In the genomic region with DNA sequence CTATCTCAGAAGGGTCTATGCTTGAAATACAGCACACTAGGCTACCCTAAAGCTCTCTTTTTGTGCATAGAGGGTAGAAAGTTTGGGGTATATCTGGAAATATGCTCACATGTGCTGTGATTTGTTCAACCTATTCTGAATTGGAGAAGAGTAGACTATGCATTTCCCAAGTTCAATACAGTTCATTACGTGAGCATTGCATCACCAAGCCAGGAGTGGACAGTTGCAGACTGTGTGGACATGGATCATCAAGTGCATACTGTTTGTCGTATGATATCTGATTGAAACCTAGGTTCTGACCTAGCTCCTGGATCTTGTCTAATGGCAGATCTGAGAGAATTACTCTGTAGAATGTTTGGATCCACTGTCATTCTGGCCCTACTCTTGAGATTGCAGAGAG, we compare ENCODE assay signal across 2 cellular contexts.
TF ChIP-seq lines count a peak whose summit lies in the region.

No MANE protein-coding gene starts in this region.

TF ChIP-seq in HepG2, 621 proteins besides CTCF, POLR2A, EP300 and RAD21:
- no peak for TF ChIP-seq ZNF839 (CRISPR knock-in tag; IDR thresholded peaks at IDR 0.05; ENCODE audit: borderline replicate concordance)
- TF ChIP-seq CEBPG (CRISPR knock-in tag; IDR thresholded peaks at IDR 0.05), result peak; percentile 88
- TF ChIP-seq CEBPB (IDR thresholded peaks at IDR 0.05; ENCODE audit: borderline replicate concordance, low read depth, low read length), result peak; percentile 92
- 0 out of 2 replicates have a peak, but pooled peaks have one; percentile 33 for TF ChIP-seq FOSL2 (CRISPR knock-in tag; IDR thresholded peaks at IDR 0.05)
- TF ChIP-seq, protein P1, sequence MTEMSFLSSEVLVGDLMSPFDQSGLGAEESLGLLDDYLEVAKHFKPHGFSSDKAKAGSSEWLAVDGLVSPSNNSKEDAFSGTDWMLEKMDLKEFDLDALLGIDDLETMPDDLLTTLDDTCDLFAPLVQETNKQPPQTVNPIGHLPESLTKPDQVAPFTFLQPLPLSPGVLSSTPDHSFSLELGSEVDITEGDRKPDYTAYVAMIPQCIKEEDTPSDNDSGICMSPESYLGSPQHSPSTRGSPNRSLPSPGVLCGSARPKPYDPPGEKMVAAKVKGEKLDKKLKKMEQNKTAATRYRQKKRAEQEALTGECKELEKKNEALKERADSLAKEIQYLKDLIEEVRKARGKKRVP (CRISPR knock-in tag; IDR thresholded peaks at IDR 0.05), result peak in 1 of 2 experiments; percentile 95; a peak in 2 of 4 replicates
- TF ChIP-seq CREB1 (IDR thresholded peaks at IDR 0.05), result no peak
- TF ChIP-seq CREB1 (CRISPR knock-in tag; IDR thresholded peaks at IDR 0.05), result no peak
- TF ChIP-seq, protein P2, sequence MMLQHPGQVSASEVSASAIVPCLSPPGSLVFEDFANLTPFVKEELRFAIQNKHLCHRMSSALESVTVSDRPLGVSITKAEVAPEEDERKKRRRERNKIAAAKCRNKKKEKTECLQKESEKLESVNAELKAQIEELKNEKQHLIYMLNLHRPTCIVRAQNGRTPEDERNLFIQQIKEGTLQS (CRISPR knock-in tag; IDR thresholded peaks at IDR 0.05), result peak; percentile 64
- TF ChIP-seq TEAD3 (CRISPR knock-in tag; optimal IDR thresholded peaks at IDR 0.05; ENCODE audit: borderline replicate concordance), result peak; percentile 20
- TF ChIP-seq FOXA1 (IDR thresholded peaks at IDR 0.05), result no peak
- TF ChIP-seq FOXA1 (CRISPR knock-in tag; IDR thresholded peaks at IDR 0.05), result 0 out of 2 replicates have a peak, but pooled peaks have one; percentile 14
- no peak for TF ChIP-seq ZNF766 (CRISPR knock-in tag; IDR thresholded peaks at IDR 0.05; ENCODE audit: borderline replicate concordance)
- no peak for TF ChIP-seq ZNF30 (CRISPR knock-in tag; IDR thresholded peaks at IDR 0.05)
- peak; percentile 25; the same call in 1 of the 2 replicates for TF ChIP-seq CREM (IDR thresholded peaks at IDR 0.05)
- no peak for TF ChIP-seq CREM (CRISPR knock-in tag; IDR thresholded peaks at IDR 0.05)
- peak; percentile 76; the same call in 1 of the 2 replicates for TF ChIP-seq ZNF644 (CRISPR knock-in tag; IDR thresholded peaks at IDR 0.05; ENCODE audit: low read depth)
- TF ChIP-seq FOXA3 (CRISPR knock-in tag; IDR thresholded peaks at IDR 0.05), result peak; percentile 19; the same call in 1 of the 2 replicates
- TF ChIP-seq HNF4A (CRISPR knock-in tag; IDR thresholded peaks at IDR 0.05), result 0 out of 2 replicates have a peak, but pooled peaks have one; percentile 18
- TF ChIP-seq, protein P3, sequence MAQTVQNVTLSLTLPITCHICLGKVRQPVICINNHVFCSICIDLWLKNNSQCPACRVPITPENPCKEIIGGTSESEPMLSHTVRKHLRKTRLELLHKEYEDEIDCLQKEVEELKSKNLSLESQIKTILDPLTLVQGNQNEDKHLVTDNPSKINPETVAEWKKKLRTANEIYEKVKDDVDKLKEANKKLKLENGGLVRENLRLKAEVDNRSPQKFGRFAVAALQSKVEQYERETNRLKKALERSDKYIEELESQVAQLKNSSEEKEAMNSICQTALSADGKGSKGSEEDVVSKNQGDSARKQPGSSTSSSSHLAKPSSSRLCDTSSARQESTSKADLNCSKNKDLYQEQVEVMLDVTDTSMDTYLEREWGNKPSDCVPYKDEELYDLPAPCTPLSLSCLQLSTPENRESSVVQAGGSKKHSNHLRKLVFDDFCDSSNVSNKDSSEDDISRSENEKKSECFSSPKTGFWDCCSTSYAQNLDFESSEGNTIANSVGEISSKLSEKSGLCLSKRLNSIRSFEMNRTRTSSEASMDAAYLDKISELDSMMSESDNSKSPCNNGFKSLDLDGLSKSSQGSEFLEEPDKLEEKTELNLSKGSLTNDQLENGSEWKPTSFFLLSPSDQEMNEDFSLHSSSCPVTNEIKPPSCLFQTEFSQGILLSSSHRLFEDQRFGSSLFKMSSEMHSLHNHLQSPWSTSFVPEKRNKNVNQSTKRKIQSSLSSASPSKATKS (CRISPR knock-in tag; IDR thresholded peaks at IDR 0.05), result no peak
- TF ChIP-seq GATAD2A (CRISPR knock-in tag; IDR thresholded peaks at IDR 0.05), result peak; percentile 58; the same call in 1 of the 2 replicates
- TF ChIP-seq ZMYM4 (CRISPR knock-in tag; IDR thresholded peaks at IDR 0.05), result peak; percentile 52; the same call in 1 of the 2 replicates
- TF ChIP-seq MXI1 (IDR thresholded peaks at IDR 0.05; ENCODE audit: borderline replicate concordance, low read depth, low read length), result no peak
- TF ChIP-seq ZNF782 (CRISPR knock-in tag; IDR thresholded peaks at IDR 0.05; ENCODE audit: borderline replicate concordance), result no peak
- TF ChIP-seq, protein P4, sequence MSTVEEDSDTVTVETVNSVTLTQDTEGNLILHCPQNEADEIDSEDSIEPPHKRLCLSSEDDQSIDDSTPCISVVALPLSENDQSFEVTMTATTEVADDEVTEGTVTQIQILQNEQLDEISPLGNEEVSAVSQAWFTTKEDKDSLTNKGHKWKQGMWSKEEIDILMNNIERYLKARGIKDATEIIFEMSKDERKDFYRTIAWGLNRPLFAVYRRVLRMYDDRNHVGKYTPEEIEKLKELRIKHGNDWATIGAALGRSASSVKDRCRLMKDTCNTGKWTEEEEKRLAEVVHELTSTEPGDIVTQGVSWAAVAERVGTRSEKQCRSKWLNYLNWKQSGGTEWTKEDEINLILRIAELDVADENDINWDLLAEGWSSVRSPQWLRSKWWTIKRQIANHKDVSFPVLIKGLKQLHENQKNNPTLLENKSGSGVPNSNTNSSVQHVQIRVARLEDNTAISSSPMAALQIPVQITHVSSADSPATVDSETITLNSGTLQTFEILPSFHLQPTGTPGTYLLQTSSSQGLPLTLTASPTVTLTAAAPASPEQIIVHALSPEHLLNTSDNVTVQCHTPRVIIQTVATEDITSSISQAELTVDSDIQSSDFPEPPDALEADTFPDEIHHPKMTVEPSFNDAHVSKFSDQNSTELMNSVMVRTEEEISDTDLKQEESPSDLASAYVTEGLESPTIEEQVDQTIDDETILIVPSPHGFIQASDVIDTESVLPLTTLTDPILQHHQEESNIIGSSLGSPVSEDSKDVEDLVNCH (CRISPR knock-in tag; IDR thresholded peaks at IDR 0.05), result no peak
- no peak for TF ChIP-seq ZFP36L1 (CRISPR knock-in tag; IDR thresholded peaks at IDR 0.05)
- no peak for TF ChIP-seq GLI4 (CRISPR knock-in tag; IDR thresholded peaks at IDR 0.05; ENCODE audit: borderline replicate concordance)
- no peak for TF ChIP-seq SOX6 (IDR thresholded peaks at IDR 0.05)
- TF ChIP-seq SOX6 (CRISPR knock-in tag; IDR thresholded peaks at IDR 0.05), result peak; percentile 39; the same call in 1 of the 2 replicates

TF ChIP-seq in H1, 55 proteins besides CTCF, POLR2A, EP300 and RAD21:
- TF ChIP-seq CBX5 (IDR thresholded peaks at IDR 0.05; ENCODE audit: low read depth, low read length), result no peak
- no peak for TF ChIP-seq POU5F1 (IDR thresholded peaks at IDR 0.05; ENCODE audit: low read depth, low read length)
- TF ChIP-seq SRF (IDR thresholded peaks at IDR 0.05; ENCODE audit: low read depth, low read length), result no peak
- no peak for TF ChIP-seq EGR1 (IDR thresholded peaks at IDR 0.05; ENCODE audit: borderline replicate concordance, low read depth, low read length)
- TF ChIP-seq YY1 (IDR thresholded peaks at IDR 0.05; ENCODE audit: low read depth, low read length), result no peak
- TF ChIP-seq JUN (IDR thresholded peaks at IDR 0.05; ENCODE audit: low read depth, low read length), result no peak
- no peak for TF ChIP-seq NANOG (IDR thresholded peaks at IDR 0.05; ENCODE audit: insufficient read depth, low read depth, low read length, poor library complexity, severe bottlenecking)
- no peak for TF ChIP-seq KDM1A (IDR thresholded peaks at IDR 0.05; ENCODE audit: borderline replicate concordance, low read length)
- TF ChIP-seq ZNF274 (IDR thresholded peaks at IDR 0.05; ENCODE audit: borderline replicate concordance, extremely low read depth, low read length), result no peak
- TF ChIP-seq GABPA (IDR thresholded peaks at IDR 0.05; ENCODE audit: borderline replicate concordance, insufficient read depth, low read length), result no peak
- TF ChIP-seq RNF2 (IDR thresholded peaks at IDR 0.05; ENCODE audit: borderline replicate concordance, low read depth, low read length, missing control alignments, poor library complexity, severe bottlenecking), result no peak
- TF ChIP-seq, protein P5, sequence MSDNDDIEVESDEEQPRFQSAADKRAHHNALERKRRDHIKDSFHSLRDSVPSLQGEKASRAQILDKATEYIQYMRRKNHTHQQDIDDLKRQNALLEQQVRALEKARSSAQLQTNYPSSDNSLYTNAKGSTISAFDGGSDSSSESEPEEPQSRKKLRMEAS (IDR thresholded peaks at IDR 0.05), result no peak
- TF ChIP-seq EZH2 (IDR thresholded peaks at IDR 0.05; ENCODE audit: low read depth, low read length, severe bottlenecking), result no peak
- TF ChIP-seq, protein P6, sequence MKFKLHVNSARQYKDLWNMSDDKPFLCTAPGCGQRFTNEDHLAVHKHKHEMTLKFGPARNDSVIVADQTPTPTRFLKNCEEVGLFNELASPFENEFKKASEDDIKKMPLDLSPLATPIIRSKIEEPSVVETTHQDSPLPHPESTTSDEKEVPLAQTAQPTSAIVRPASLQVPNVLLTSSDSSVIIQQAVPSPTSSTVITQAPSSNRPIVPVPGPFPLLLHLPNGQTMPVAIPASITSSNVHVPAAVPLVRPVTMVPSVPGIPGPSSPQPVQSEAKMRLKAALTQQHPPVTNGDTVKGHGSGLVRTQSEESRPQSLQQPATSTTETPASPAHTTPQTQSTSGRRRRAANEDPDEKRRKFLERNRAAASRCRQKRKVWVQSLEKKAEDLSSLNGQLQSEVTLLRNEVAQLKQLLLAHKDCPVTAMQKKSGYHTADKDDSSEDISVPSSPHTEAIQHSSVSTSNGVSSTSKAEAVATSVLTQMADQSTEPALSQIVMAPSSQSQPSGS (IDR thresholded peaks at IDR 0.05; ENCODE audit: low read length), result no peak
- TF ChIP-seq GTF2F1 (IDR thresholded peaks at IDR 0.05; ENCODE audit: borderline replicate concordance, low read depth, low read length), result no peak
TF ChIP-seq in H1: peak in this region for 0.
